In the genomic region with DNA sequence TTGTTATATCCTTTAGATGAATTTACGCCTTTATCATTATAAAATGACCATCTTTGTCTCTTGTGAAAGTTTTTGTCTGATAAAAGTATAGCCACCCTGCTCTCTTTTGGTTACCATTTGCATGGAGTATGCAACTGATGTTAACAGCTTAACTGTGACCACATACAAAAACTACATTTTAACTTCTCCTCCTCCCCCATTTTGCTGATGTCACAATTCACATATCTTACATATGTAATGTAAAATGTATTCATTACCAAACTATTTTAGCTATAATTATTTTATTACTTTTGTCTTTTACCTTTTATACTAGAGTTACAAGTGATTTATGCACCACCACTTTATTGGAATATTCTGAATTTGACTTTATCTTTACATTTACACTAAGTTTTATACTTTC, we compare ENCODE assay signal across 34 cellular contexts.
DNase-seq lines count a peak whose midpoint lies in the region; ATAC-seq, FAIRE-seq and TF ChIP-seq lines count a peak whose summit lies in the region.
"Had no signal": no experiment of that assay in that cellular context is flagged by ENCODE, and none has a peak within 500 bp of the region (broad histone marks: within the 10 kb centered on the region; RNA-seq: fewer than 3 reads in every experiment).

No MANE protein-coding gene starts in this region.

- H3K4me3 ChIP-seq in HepG2 (replicated peaks in 1 of 3; ENCODE audit: insufficient read depth in 1 of 3, low read depth in 2 of 3, low read length in 3 of 3): no peak overlapping the region
- no peak overlapping the region for H3K4me3 ChIP-seq in right lobe of liver
- H3K4me3 ChIP-seq: A549; BLaER1; BLaER1 treated with 17β-estradiol and CSF1 and Interleukin-3, amounts not matched to agents 10 nM and 100 nM had no signal

- no peaks in the 10 kb centered on the region for H3K4me1 Mint-ChIP-seq in activated naive CD8-positive, alpha-beta T cell treated with anti-CD3 and anti-CD28 coated beads, Interleukin-2, amount 50 U/mL, for 24 hours
- H3K4me1 Mint-ChIP-seq: B cell; CD14-positive monocyte; CD4-positive, alpha-beta memory T cell; CD4-positive, CD25-positive, alpha-beta regulatory T cell; CD8-positive, alpha-beta memory T cell had no signal

- no peak overlapping the region for H3K27ac Mint-ChIP-seq in activated naive CD8-positive, alpha-beta T cell treated with anti-CD3 and anti-CD28 coated beads, Interleukin-2, amount 50 U/mL, for 24 hours
- H3K27ac Mint-ChIP-seq: B cell; CD14-positive monocyte; CD4-positive, alpha-beta memory T cell; CD4-positive, alpha-beta T cell; CD4-positive, CD25-positive, alpha-beta regulatory T cell; CD8-positive, alpha-beta memory T cell; CD8-positive, alpha-beta T cell had no signal

- ATAC-seq in HepG2 (no peak), right lobe of liver (no peak)
- no peak for ATAC-seq in activated naive CD8-positive, alpha-beta T cell treated with anti-CD3 and anti-CD28 coated beads, Interleukin-2, amount 50 U/mL, for 24 hours
- ATAC-seq: A549; CD8-positive, alpha-beta T cell had no signal

- 6% methylated on average over 1 of the region's 1 CpG for WGBS in HepG2 (ENCODE audit: low lambda C conversion rate)
- 86% methylated on average over 1 of the region's 1 CpG for WGBS in right lobe of liver (ENCODE audit: insufficient coverage, low coverage, low lambda C conversion rate, missing lambda C conversion rate)

- H3K27me3 ChIP-seq in HepG2 (ENCODE audit: control insufficient read depth in 1 of 2, insufficient read depth in 2 of 2, low read length in 2 of 2): no peaks in the 10 kb centered on the region
- H3K27me3 ChIP-seq in right lobe of liver: no peaks in the 10 kb centered on the region
- H3K27me3 ChIP-seq: BLaER1; BLaER1 treated with 17β-estradiol and CSF1 and Interleukin-3, amounts not matched to agents 10 nM and 100 nM had no signal

- TF ChIP-seq CTCF in HepG2 (CRISPR knock-in tag; IDR thresholded peaks at IDR 0.05) (no peak), right lobe of liver (IDR thresholded peaks at IDR 0.05) (no peak), D721Med (IDR thresholded peaks at IDR 0.05; ENCODE audit: insufficient read depth, missing control alignments) (no peak)

- POLR2A ChIA-PET in HepG2 (lab: Yijun Ruan, JAX): no interaction called here

- TF ChIP-seq EP300 in HepG2 (IDR thresholded peaks at IDR 0.05; ENCODE audit: low read depth in 2 of 2, low read length in 2 of 2) (no peak), HepG2 (CRISPR knock-in tag; IDR thresholded peaks at IDR 0.05; ENCODE audit: borderline replicate concordance) (no peak)

- H3K36me3 ChIP-seq in HepG2 (replicated peaks in 1 of 2; ENCODE audit: control insufficient read depth in 1 of 2, insufficient read depth in 2 of 2, low read length in 2 of 2) (no peaks in the 10 kb centered on the region), right lobe of liver (no peaks in the 10 kb centered on the region)
- H3K36me3 ChIP-seq: BE2C; BLaER1; BLaER1 treated with 17β-estradiol and CSF1 and Interleukin-3, amounts not matched to agents 10 nM and 100 nM had no signal

- peaks cover 31% of the 10 kb centered on the region for H3K9me3 Mint-ChIP-seq in activated naive CD8-positive, alpha-beta T cell treated with anti-CD3 and anti-CD28 coated beads, Interleukin-2, amount 50 U/mL, for 24 hours

- H3K9me3 ChIP-seq in HepG2 (ENCODE audit: low read length) (peaks cover 93% of the 10 kb centered on the region), right lobe of liver (peaks cover 0 to 4% (median 0%) of the 10 kb centered on the region in 4 donors)
- H3K9me3 ChIP-seq: A549, BE2C had no signal

- no peak for TF ChIP-seq RAD21 in HepG2 (CRISPR knock-in tag; IDR thresholded peaks at IDR 0.05)

- H3K4me1 ChIP-seq in HepG2 (ENCODE audit: insufficient read depth, low read length) (no peaks in the 10 kb centered on the region), right lobe of liver (no peaks in the 10 kb centered on the region)
- H3K4me1 ChIP-seq: A549; BE2C; BLaER1; BLaER1 treated with 17β-estradiol and CSF1 and Interleukin-3, amounts not matched to agents 10 nM and 100 nM; Caco-2 had no signal

- in situ Hi-C loops in HepG2 (cut with HindIII; ENCODE audit: extremely low pct_ligation_motif_present, low pct_unique_long_range_greater_than_20kb): no loop called here

- H3K27ac ChIP-seq in HepG2 (ENCODE audit: extremely low read length, insufficient read depth, low read length) (no peak overlapping the region), right lobe of liver (no peak overlapping the region)
- H3K27ac ChIP-seq: 22Rv1; A549; BLaER1; BLaER1 treated with 17β-estradiol and CSF1 and Interleukin-3, amounts not matched to agents 10 nM and 100 nM; C4-2B had no signal

- no peak overlapping the region for H3K9ac ChIP-seq in HepG2 (ENCODE audit: insufficient read depth, low read depth, low read length)
- H3K9ac ChIP-seq: BLaER1; BLaER1 treated with 17β-estradiol and CSF1 and Interleukin-3, amounts not matched to agents 10 nM and 100 nM had no signal

- FAIRE-seq in HepG2 (lab: Jason Lieb, UNC) (no peak), D721Med (lab: Jason Lieb, UNC) (peak; percentile 38), islet of Langerhans (lab: Jason Lieb, UNC) (peak; percentile 80)
- FAIRE-seq: A204.1, A549 had no signal

- peaks cover 3% of the 10 kb centered on the region for H3K36me3 Mint-ChIP-seq in activated naive CD8-positive, alpha-beta T cell treated with anti-CD3 and anti-CD28 coated beads, Interleukin-2, amount 50 U/mL, for 24 hours (ENCODE audit: low read depth)
- H3K36me3 Mint-ChIP-seq: CD14-positive monocyte; CD4-positive, CD25-positive, alpha-beta regulatory T cell; CD8-positive, alpha-beta memory T cell; CD8-positive, alpha-beta T cell had no signal

- H3K79me2 ChIP-seq in HepG2 (ENCODE audit: insufficient read depth, low read length): no peaks in the 10 kb centered on the region

- BruUV-seq in HepG2 (replicated peaks; lab: Mats Ljungman, UMichigan): no TSS peak

- H2AFZ ChIP-seq in HepG2 (ENCODE audit: low read length): no peak overlapping the region

- no peak overlapping the region for H3K4me3 Mint-ChIP-seq in activated naive CD8-positive, alpha-beta T cell treated with anti-CD3 and anti-CD28 coated beads, Interleukin-2, amount 50 U/mL, for 24 hours
- H3K4me3 Mint-ChIP-seq: B cell; CD14-positive monocyte; CD4-positive, alpha-beta memory T cell; CD4-positive, alpha-beta T cell; CD4-positive, CD25-positive, alpha-beta regulatory T cell; CD8-positive, alpha-beta memory T cell; CD8-positive, alpha-beta T cell had no signal

- TF ChIP-seq POLR2A in HepG2 (IDR thresholded peaks at IDR 0.05; ENCODE audit: insufficient read depth in 1 of 2, low read depth in 2 of 2, low read length in 2 of 2) (no peak), right lobe of liver (IDR thresholded peaks at IDR 0.05) (no peak)

- H3K4me2 ChIP-seq in HepG2 (ENCODE audit: low read depth, low read length): no peak overlapping the region
- H3K4me2 ChIP-seq: A549; BLaER1; BLaER1 treated with 17β-estradiol and CSF1 and Interleukin-3, amounts not matched to agents 10 nM and 100 nM had no signal

- DNase-seq in HepG2 (ENCODE audit: low spot score) (no peak), right lobe of liver (no peak), D721Med (ENCODE audit: insufficient read length, low spot score) (no peak), AG08396 (ENCODE audit: low spot score) (no peak)
- DNase-seq in activated naive CD8-positive, alpha-beta T cell treated with anti-CD3 and anti-CD28 coated beads, Interleukin-2, amount 50 U/mL, for 24 hours: no peak
- DNase-seq: 8988T; ACHN; AML-193; BE2C; C1 segment of cervical spinal cord; Caco-2; Calu3; CD4-positive, alpha-beta memory T cell; CD4-positive, alpha-beta T cell; CD4-positive, CD25-positive, alpha-beta regulatory T cell; CD8-positive, alpha-beta memory T cell; CD8-positive, alpha-beta T cell; COR-L47; DMS 273 treated with DMSO at 0.1 percent for 48 hours; DMS153; DMS53; DMS79; DMS79 treated with DMSO at 0.1 percent for 48 hours; DND-41; EL had no signal

- H3K27me3 Mint-ChIP-seq in activated naive CD8-positive, alpha-beta T cell treated with anti-CD3 and anti-CD28 coated beads, Interleukin-2, amount 50 U/mL, for 24 hours: no peaks in the 10 kb centered on the region
- H3K27me3 Mint-ChIP-seq: B cell; CD4-positive, alpha-beta memory T cell; CD4-positive, alpha-beta T cell; CD4-positive, CD25-positive, alpha-beta regulatory T cell had no signal

- H4K20me1 ChIP-seq in HepG2 (ENCODE audit: insufficient read depth, low read length): no peaks in the 10 kb centered on the region
- H4K20me1 ChIP-seq: BLaER1; BLaER1 treated with 17β-estradiol and CSF1 and Interleukin-3, amounts not matched to agents 10 nM and 100 nM had no signal

- CTCF ChIA-PET in HepG2 (lab: Yijun Ruan, JAX; ENCODE audit: low intra/inter-chr PET ratio, low total read pairs): no interaction called here

- intact Hi-C loops in HepG2 (cut with micrococcal nuclease; ENCODE audit: unreplicated experiment) (no loop called here), right lobe of liver (cut with DNase I) (no loop called here)

TF ChIP-seq in HepG2, 621 proteins besides CTCF, POLR2A, EP300 and RAD21:
- peak; percentile 50; the same call in 1 of the 2 replicates for TF ChIP-seq MAFF (IDR thresholded peaks at IDR 0.05; ENCODE audit: low read depth, low read length)
- TF ChIP-seq MAFK (conservative IDR thresholded peaks at IDR 0.05 in 1 of 2, IDR thresholded peaks at IDR 0.05 in 1 of 2; ENCODE audit: low read length in 2 of 2): peak; percentile 52 to 64
- no peak for TF ChIP-seq GABPA (IDR thresholded peaks at IDR 0.05; ENCODE audit: low read depth, low read length)
- TF ChIP-seq GABPA (CRISPR knock-in tag; IDR thresholded peaks at IDR 0.05; ENCODE audit: low read depth): no peak
